8 cellular contexts compared by ENCODE assay signal in the genomic region with DNA sequence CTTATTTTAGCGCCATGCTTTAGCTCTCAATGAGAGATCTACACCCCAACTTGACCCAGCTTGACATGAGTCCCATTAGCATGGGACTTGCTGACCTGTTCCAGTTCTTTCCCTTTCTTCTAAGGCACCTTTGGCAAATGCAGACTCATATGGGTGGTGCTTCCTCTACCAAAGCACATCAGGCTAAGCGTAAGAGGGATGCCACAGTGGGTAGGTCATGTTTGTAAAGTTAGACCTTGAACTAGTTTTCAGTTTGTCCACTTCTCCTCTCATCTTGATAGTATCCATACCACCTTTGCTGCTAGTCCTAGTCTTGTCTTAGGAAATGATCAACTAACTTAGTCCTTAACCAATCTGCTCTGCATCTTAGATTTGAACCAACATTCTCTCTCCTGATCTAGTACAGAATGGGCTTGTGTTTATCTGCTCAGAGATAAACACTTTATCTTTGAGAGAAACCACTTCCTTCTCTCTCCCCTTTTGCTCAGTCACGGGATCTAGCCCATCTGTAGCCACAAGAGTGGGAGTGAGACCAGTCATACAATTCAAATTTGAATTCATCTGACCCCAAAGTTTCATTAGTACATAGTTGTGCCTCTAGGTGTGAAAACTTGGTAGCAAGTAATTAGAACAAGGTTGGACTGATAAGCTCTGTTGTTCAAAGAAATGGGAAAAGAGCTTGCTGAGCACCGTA.
DNase-seq lines count a peak whose midpoint lies in the region; ATAC-seq lines count a peak whose summit lies in the region.

No MANE protein-coding gene starts in this region.

- H3K9me3 ChIP-seq in KOPT-K1 (ENCODE audit: insufficient read depth, low read length, poor library complexity, severe bottlenecking): peaks cover 16% of the 10 kb centered on the region
- no peaks in the 10 kb centered on the region for H3K9me3 ChIP-seq in effector memory CD4-positive, alpha-beta T cell (ENCODE audit: control insufficient read depth, low read length)

- ATAC-seq in GM18858 (IDR thresholded peaks at IDR 0.05; ENCODE audit: unreplicated experiment) (peak; percentile 91), GM21825 (IDR thresholded peaks at IDR 0.05; ENCODE audit: unreplicated experiment) (peak; percentile 64)

- no peak for DNase-seq in effector memory CD4-positive, alpha-beta T cell
- DNase-seq in AG08396 (ENCODE audit: low spot score) (no peak), NCI-H345 (lab: John Stamatoyannopoulos, UW) (no peak), NCI-H2107 (lab: John Stamatoyannopoulos, UW) (no peak), DMS53 (lab: John Stamatoyannopoulos, UW) (no peak)

- peak overlapping the region; percentile 3 for H3K27ac ChIP-seq in KOPT-K1 (ENCODE audit: low read depth, low read length, poor library complexity, severe bottlenecking)
- H3K27ac ChIP-seq in effector memory CD4-positive, alpha-beta T cell (ENCODE audit: insufficient read depth, low read length, poor library complexity, severe bottlenecking): peak overlapping the region; percentile 50

- peak overlapping the region; percentile 2 for H3K4me3 ChIP-seq in effector memory CD4-positive, alpha-beta T cell (ENCODE audit: insufficient read depth, low read depth, low read length, poor library complexity, severe bottlenecking)

- peaks cover 22% of the 10 kb centered on the region for H3K4me1 ChIP-seq in effector memory CD4-positive, alpha-beta T cell (ENCODE audit: control insufficient read depth, insufficient read depth, low read length, poor library complexity, severe bottlenecking)

- no peaks in the 10 kb centered on the region for H3K36me3 ChIP-seq in KOPT-K1 (ENCODE audit: insufficient read depth, low read length)
- H3K36me3 ChIP-seq in effector memory CD4-positive, alpha-beta T cell (ENCODE audit: control insufficient read depth, insufficient read depth, low read length): no peaks in the 10 kb centered on the region

- no peaks in the 10 kb centered on the region for H3K27me3 ChIP-seq in effector memory CD4-positive, alpha-beta T cell (replicated peaks; ENCODE audit: control insufficient read depth, insufficient read depth, low read length, poor library complexity, severe bottlenecking)
